ENCODE assay signal across 8 cellular contexts in the genomic region with DNA sequence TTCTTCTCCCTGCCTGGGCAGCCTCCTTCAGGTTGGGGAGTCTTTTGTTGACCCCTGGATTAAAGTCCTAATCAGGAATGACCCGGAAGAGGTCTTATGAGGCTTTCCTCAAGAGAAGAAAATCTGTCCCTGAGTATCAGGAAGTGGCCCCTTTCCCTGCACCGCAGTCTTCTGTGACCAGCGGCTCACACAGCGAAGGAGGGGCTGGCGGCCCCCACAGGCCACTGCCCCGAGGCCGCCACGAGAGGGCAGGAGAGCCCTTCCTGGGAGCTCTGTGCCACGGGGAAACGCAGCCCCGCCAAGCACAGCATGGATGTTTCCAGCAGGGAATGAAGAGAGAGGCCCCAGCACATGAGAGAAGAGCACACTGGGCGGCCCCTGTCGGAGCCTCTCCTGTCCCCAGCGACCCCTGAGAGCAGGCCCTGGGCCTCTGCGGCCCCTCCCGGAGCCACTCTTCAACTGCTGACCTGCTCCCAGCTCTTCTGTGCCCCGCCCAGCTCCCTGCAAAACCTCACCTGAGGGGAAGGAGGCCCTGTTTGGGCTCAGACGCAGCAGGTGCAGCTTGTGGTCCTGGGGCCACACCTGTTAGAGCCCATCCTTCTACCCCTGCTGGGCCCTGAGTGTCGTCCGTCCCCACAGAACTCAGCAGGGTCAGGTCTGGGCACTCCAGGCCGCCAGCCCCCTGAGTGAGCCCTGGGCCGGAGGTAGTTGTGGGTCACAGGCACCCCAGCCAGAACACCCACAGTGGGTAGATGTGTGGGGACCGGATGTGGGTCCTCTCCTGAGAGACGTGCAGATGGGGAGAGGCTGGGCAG. TPM values are rescaled to one million over a fixed set of nuclear protein-coding genes. Genes with fewer than 3 reads are reported as not detected.
DNase-seq lines count a peak whose midpoint lies in the region; ATAC-seq and TF ChIP-seq lines count a peak whose summit lies in the region.

No MANE protein-coding gene starts in this region.

- no peak overlapping the region for H3K4me3 Mint-ChIP-seq in activated T-helper 1 cell treated with anti-CD3 and anti-CD28 coated beads, Interleukin-12 subunit alpha, Interleukin-12 subunit beta, Interleukin-2, Interleukin-4 antibody, amounts not matched to agents 30 ng/mL and 10 ng/mL and 1 ng/mL, durations not matched to agents 14 hours and 24 hours and 36 hours
- peak overlapping the region; percentile 64 for H3K4me3 Mint-ChIP-seq in natural killer cell
- peak overlapping the region; percentile 60 for H3K4me3 Mint-ChIP-seq in stimulated activated memory B cell treated with anti-CD40 and anti-IgM and Interleukin-4, amounts not matched to agents 10 μg/mL and 1 μg/mL and 100 μg/mL, for 72 hours

- peaks cover 12% of the 10 kb centered on the region for H3K27me3 Mint-ChIP-seq in activated T-helper 1 cell treated with anti-CD3 and anti-CD28 coated beads, Interleukin-12 subunit alpha, Interleukin-12 subunit beta, Interleukin-2, Interleukin-4 antibody, amounts not matched to agents 30 ng/mL and 10 ng/mL and 1 ng/mL, durations not matched to agents 14 hours and 24 hours and 36 hours (ENCODE audit: insufficient read depth)
- H3K27me3 Mint-ChIP-seq in natural killer cell (ENCODE audit: low read depth in 2 of 2) = peaks cover 20 to 21% of the 10 kb centered on the region in 2 donors
- H3K27me3 Mint-ChIP-seq in stimulated activated memory B cell treated with anti-CD40 and anti-IgM and Interleukin-4, amounts not matched to agents 10 μg/mL and 1 μg/mL and 100 μg/mL, for 72 hours = peaks cover 14% of the 10 kb centered on the region

- peak; percentile 95 for TF ChIP-seq CTCF in natural killer cell (IDR thresholded peaks at IDR 0.05)

- ATAC-seq in natural killer cell (peak; percentile 65 to 70 (median 67)), HG03025 (IDR thresholded peaks at IDR 0.05; ENCODE audit: low FRiP score, unreplicated experiment) (no peak)
- ATAC-seq in stimulated activated memory B cell treated with anti-CD40 and anti-IgM and Interleukin-4, amounts not matched to agents 10 μg/mL and 1 μg/mL and 100 μg/mL, for 72 hours = peak; percentile 62

- peak; percentile 62 for DNase-seq in DMS53 treated with DMSO at 0.1 percent for 48 hours (lab: John Stamatoyannopoulos, UW; ENCODE audit: unreplicated experiment)
- DNase-seq in KG1 (lab: John Stamatoyannopoulos, UW) = peak; percentile 18
- peak; percentile 83 for DNase-seq in RPMI8226
- peak; percentile 49 for DNase-seq in activated T-helper 1 cell treated with anti-CD3 and anti-CD28 coated beads, Interleukin-12 subunit alpha, Interleukin-12 subunit beta, Interleukin-2, Interleukin-4 antibody, amounts not matched to agents 30 ng/mL and 10 ng/mL and 1 ng/mL, durations not matched to agents 14 hours and 24 hours and 36 hours (ENCODE audit: low spot score)
- DNase-seq in fibroblast of gingiva (ENCODE audit: low read depth) = peak; percentile 76
- peak; percentile 65 for DNase-seq in natural killer cell

- H3K4me1 Mint-ChIP-seq in activated T-helper 1 cell treated with anti-CD3 and anti-CD28 coated beads, Interleukin-12 subunit alpha, Interleukin-12 subunit beta, Interleukin-2, Interleukin-4 antibody, amounts not matched to agents 30 ng/mL and 10 ng/mL and 1 ng/mL, durations not matched to agents 14 hours and 24 hours and 36 hours (ENCODE audit: low read depth) = peaks cover 5% of the 10 kb centered on the region
- H3K4me1 Mint-ChIP-seq in natural killer cell = peaks cover 11 to 16% of the 10 kb centered on the region in 2 donors
- H3K4me1 Mint-ChIP-seq in stimulated activated memory B cell treated with anti-CD40 and anti-IgM and Interleukin-4, amounts not matched to agents 10 μg/mL and 1 μg/mL and 100 μg/mL, for 72 hours = peaks cover 20% of the 10 kb centered on the region

- H3K36me3 Mint-ChIP-seq in activated T-helper 1 cell treated with anti-CD3 and anti-CD28 coated beads, Interleukin-12 subunit alpha, Interleukin-12 subunit beta, Interleukin-2, Interleukin-4 antibody, amounts not matched to agents 30 ng/mL and 10 ng/mL and 1 ng/mL, durations not matched to agents 14 hours and 24 hours and 36 hours (ENCODE audit: low read depth) = no peaks in the 10 kb centered on the region
- H3K36me3 Mint-ChIP-seq in natural killer cell = no peaks in the 10 kb centered on the region
- no peaks in the 10 kb centered on the region for H3K36me3 Mint-ChIP-seq in stimulated activated memory B cell treated with anti-CD40 and anti-IgM and Interleukin-4, amounts not matched to agents 10 μg/mL and 1 μg/mL and 100 μg/mL, for 72 hours

- intact Hi-C loops in activated T-helper 1 cell treated with anti-CD3 and anti-CD28 coated beads, Interleukin-12 subunit alpha, Interleukin-12 subunit beta, Interleukin-2, Interleukin-4 antibody, amounts not matched to agents 30 ng/mL and 10 ng/mL and 1 ng/mL, durations not matched to agents 14 hours and 24 hours and 36 hours (cut with micrococcal nuclease) = loop anchor here (1.0 to 2.0 kb wide), 4 partner anchors 147 to 588 kb away; no protein-coding TSS in a partner anchor
- intact Hi-C loops in natural killer cell (cut with micrococcal nuclease) = loop anchor here (1.0 to 10.0 kb wide), 3 partner anchors 147 to 302 kb away; no protein-coding TSS in a partner anchor

- no peaks in the 10 kb centered on the region for H3K9me3 Mint-ChIP-seq in activated T-helper 1 cell treated with anti-CD3 and anti-CD28 coated beads, Interleukin-12 subunit alpha, Interleukin-12 subunit beta, Interleukin-2, Interleukin-4 antibody, amounts not matched to agents 30 ng/mL and 10 ng/mL and 1 ng/mL, durations not matched to agents 14 hours and 24 hours and 36 hours
- H3K9me3 Mint-ChIP-seq in natural killer cell = no peaks in the 10 kb centered on the region
- no peaks in the 10 kb centered on the region for H3K9me3 Mint-ChIP-seq in stimulated activated memory B cell treated with anti-CD40 and anti-IgM and Interleukin-4, amounts not matched to agents 10 μg/mL and 1 μg/mL and 100 μg/mL, for 72 hours

- H3K27ac Mint-ChIP-seq in activated T-helper 1 cell treated with anti-CD3 and anti-CD28 coated beads, Interleukin-12 subunit alpha, Interleukin-12 subunit beta, Interleukin-2, Interleukin-4 antibody, amounts not matched to agents 30 ng/mL and 10 ng/mL and 1 ng/mL, durations not matched to agents 14 hours and 24 hours and 36 hours = no peak overlapping the region
- peak overlapping the region in 1 of 2 donors; percentile 72 for H3K27ac Mint-ChIP-seq in natural killer cell
- peak overlapping the region; percentile 64 for H3K27ac Mint-ChIP-seq in stimulated activated memory B cell treated with anti-CD40 and anti-IgM and Interleukin-4, amounts not matched to agents 10 μg/mL and 1 μg/mL and 100 μg/mL, for 72 hours

RNA-seq across cellular contexts. Expression of a gene that starts 4.9 kb away (rescaled TPM):
- total RNA-seq in activated T-helper 1 cell treated with anti-CD3 and anti-CD28 coated beads, Interleukin-12 subunit alpha, Interleukin-12 subunit beta, Interleukin-2, Interleukin-4 antibody, amounts not matched to agents 30 ng/mL and 10 ng/mL and 1 ng/mL, durations not matched to agents 14 hours and 24 hours and 36 hours = 14.3 and 17.6 TPM in 2 replicates
- 10 to 100 TPM; 41.4 to 46.0 (median 43.3) TPM for total RNA-seq in natural killer cell

Comparison
In these comparisons a context has a peak if more than half of its experiments do, and no peak if none do; other contexts are left out.
1. DNase-seq: peak in every context shown above with its lines; median percentile 83 in RPMI8226; 76 in fibroblast of gingiva; 65 in natural killer cell; 62 in DMS53 treated with DMSO at 0.1 percent for 48 hours; 49 in activated T-helper 1 cell treated with anti-CD3 and anti-CD28 coated beads, Interleukin-12 subunit alpha, Interleukin-12 subunit beta, Interleukin-2, Interleukin-4 antibody, amounts not matched to agents 30 ng/mL and 10 ng/mL and 1 ng/mL, durations not matched to agents 14 hours and 24 hours and 36 hours; 18 in KG1.